Comparison of ENCODE assay signal across 1 cellular context in genomic region chr17:38451840-38452529, GRCh38.
A peak's percentile ranks its signal among the peaks of the same experiment; 100 is the strongest.
TF ChIP-seq lines count a peak whose summit lies in the region.

No MANE protein-coding gene starts in this region.

TF ChIP-seq in SK-N-SH, 30 proteins besides CTCF, POLR2A, EP300 and RAD21 (continued from another document):
- 0 out of 2 replicates have a peak, but pooled peaks have one; percentile 35 for TF ChIP-seq TEAD4 (IDR thresholded peaks at IDR 0.05; ENCODE audit: borderline replicate concordance, insufficient read depth)
- TF ChIP-seq PBX3 (IDR thresholded peaks at IDR 0.05), result peak; percentile 56; the same call in 1 of the 2 replicates
- peak; percentile 56; the same call in 1 of the 2 replicates for TF ChIP-seq FOSL2 (IDR thresholded peaks at IDR 0.05; ENCODE audit: borderline replicate concordance, low read depth)
- TF ChIP-seq YY1 (IDR thresholded peaks at IDR 0.05; ENCODE audit: low read depth), result no peak
- TF ChIP-seq MXI1 (IDR thresholded peaks at IDR 0.05; ENCODE audit: low read depth, low read length), result no peak
- TF ChIP-seq EZH2phosphoT487 (IDR thresholded peaks at IDR 0.05; ENCODE audit: borderline replicate concordance, low read depth), result no peak
- TF ChIP-seq SIN3A (IDR thresholded peaks at IDR 0.05; ENCODE audit: borderline replicate concordance, low read depth, low read length), result peak; percentile 41; the same call in 1 of the 2 replicates
- TF ChIP-seq USF1 (IDR thresholded peaks at IDR 0.05; ENCODE audit: borderline replicate concordance, low read depth), result no peak
- TF ChIP-seq POLR2AphosphoS5 (IDR thresholded peaks at IDR 0.05; ENCODE audit: low read depth, low read length), result no peak; the same call in 1 of the 2 replicates
